In the genomic region with DNA sequence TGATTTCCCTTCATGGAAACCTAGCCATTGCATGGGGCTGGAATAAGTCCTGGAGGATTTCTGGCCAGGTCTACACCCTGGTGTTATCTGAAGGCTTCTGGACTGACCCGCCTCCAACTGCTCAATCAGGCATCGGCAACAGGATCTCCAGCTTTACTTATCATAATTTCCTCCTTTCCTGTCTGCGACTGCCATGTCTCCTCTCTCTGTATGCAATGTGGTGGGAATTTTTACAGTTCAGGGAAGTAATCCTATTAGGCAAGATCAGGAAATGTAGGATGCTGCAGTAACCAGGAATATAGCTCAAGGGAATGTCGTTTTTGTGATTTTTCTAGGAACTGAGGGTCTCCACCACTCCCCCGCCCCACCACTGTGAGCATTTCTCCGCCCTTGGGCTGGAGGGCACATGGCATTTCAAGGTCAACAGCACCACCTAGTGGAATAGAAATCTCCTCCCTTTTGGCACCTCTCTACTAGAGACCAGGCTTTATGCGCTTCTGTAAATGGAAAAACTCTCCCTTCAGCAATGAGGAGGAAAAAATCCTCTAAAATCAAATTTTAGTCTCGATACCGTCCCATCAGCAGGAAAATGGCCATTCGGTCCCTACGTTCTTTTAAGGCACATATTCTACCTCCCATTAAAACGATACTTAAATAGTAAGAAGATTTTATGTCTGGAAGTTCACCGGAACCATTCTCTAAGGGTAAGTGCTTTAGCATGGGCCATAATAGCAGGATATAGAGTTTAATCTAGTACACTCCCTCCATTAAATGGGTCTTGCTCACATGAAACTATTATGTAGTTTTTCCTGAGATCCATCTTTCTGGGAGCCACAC, we compare ENCODE assay signal across 8 cellular contexts.
DNase-seq lines count a peak whose midpoint lies in the region; ATAC-seq and TF ChIP-seq lines count a peak whose summit lies in the region.

No MANE protein-coding gene starts in this region.

- H4K20me1 ChIP-seq in osteoblast (ENCODE audit: insufficient read depth, low read length), result no peaks in the 10 kb centered on the region

- TF ChIP-seq CTCF in foreskin fibroblast (IDR thresholded peaks at IDR 0.05; ENCODE audit: low read depth, low read length) (peak; percentile 80), osteoblast (IDR thresholded peaks at IDR 0.05; ENCODE audit: extremely low read depth, low read depth, low read length) (peak; percentile 80)

- H3K4me1 ChIP-seq in osteoblast (ENCODE audit: insufficient read depth, low read length), result peaks cover 7% of the 10 kb centered on the region

- no peak overlapping the region for H3K4me3 ChIP-seq in foreskin fibroblast (ENCODE audit: low read depth in 1 of 2, low read length in 2 of 2)
- peak overlapping the region; percentile 38 for H3K4me3 ChIP-seq in osteoblast (ENCODE audit: insufficient read depth, low read length)

- ATAC-seq in GM19452 (IDR thresholded peaks at IDR 0.05; ENCODE audit: unreplicated experiment) (peak; percentile 91), HG03469 (IDR thresholded peaks at IDR 0.05; ENCODE audit: unreplicated experiment) (peak; percentile 90)

- no peaks in the 10 kb centered on the region for H3K36me3 ChIP-seq in osteoblast (ENCODE audit: insufficient read depth, low read length)

- H3K27ac ChIP-seq in osteoblast (ENCODE audit: low read depth, low read length), result no peak overlapping the region

- H3K79me2 ChIP-seq in osteoblast (ENCODE audit: insufficient read depth, low read length), result no peaks in the 10 kb centered on the region

- H3K27me3 ChIP-seq in osteoblast (ENCODE audit: insufficient read depth, low read length), result peaks cover 2% of the 10 kb centered on the region

- peak overlapping the region; percentile 77 for H2AFZ ChIP-seq in osteoblast (ENCODE audit: low read length)

- DNase-seq in DMS114 treated with DMSO at 0.1 percent for 48 hours (lab: John Stamatoyannopoulos, UW; ENCODE audit: unreplicated experiment) (peak; percentile 35), NOMO-1 treated with DMSO at 0.1 percent for 48 hours (lab: John Stamatoyannopoulos, UW; ENCODE audit: unreplicated experiment) (peak; percentile 35), foreskin fibroblast (peak; percentile 18 to 72), osteoblast (ENCODE audit: insufficient read length, low spot score, missing footprints) (peak; percentile 8), DMS153 treated with DMSO at 0.1 percent for 48 hours (lab: John Stamatoyannopoulos, UW; ENCODE audit: unreplicated experiment) (no peak)
- peak; percentile 35 to 45 for DNase-seq in activated T-cell treated with anti-CD3 and anti-CD28 coated beads, Interleukin-2, amount 50 U/mL, for 48 hours

- peak overlapping the region; percentile 64 for H3K4me2 ChIP-seq in osteoblast (ENCODE audit: insufficient read depth, low read length)

- no peaks in the 10 kb centered on the region for H3K9me3 ChIP-seq in osteoblast (ENCODE audit: low read depth, low read length)
